19 cellular contexts compared by ENCODE assay signal in genomic region chr3:103966749-103967148, GRCh38.
A peak's percentile ranks its signal among the peaks of the same experiment; 100 is the strongest.
DNase-seq lines count a peak whose midpoint lies in the region; ATAC-seq and TF ChIP-seq lines count a peak whose summit lies in the region.
"Had no signal": no experiment of that assay in that cellular context is flagged by ENCODE, and none has a peak within 500 bp of the region (broad histone marks: within the 10 kb centered on the region; RNA-seq: fewer than 3 reads in every experiment).

No MANE protein-coding gene starts in this region.

- H3K27ac ChIP-seq in gastroesophageal sphincter = no peak overlapping the region
- H3K27ac ChIP-seq: 22Rv1; A549; BLaER1 treated with 17β-estradiol and CSF1 and Interleukin-3, amounts not matched to agents 10 nM and 100 nM; C4-2B had no signal

- no peaks in the 10 kb centered on the region for H3K4me1 Mint-ChIP-seq in stimulated activated naive CD8-positive, alpha-beta T cell treated with anti-CD3 and anti-CD28 coated beads, Interleukin-15, amount 100 ng/mL, for 72 hours
- H3K4me1 Mint-ChIP-seq in stimulated activated effector memory CD8-positive, alpha-beta T cell treated with anti-CD3 and anti-CD28 coated beads, Interleukin-12 subunit alpha, Interleukin-12 subunit beta, amount 100 ng/mL, for 72 hours = no peaks in the 10 kb centered on the region
- H3K4me1 Mint-ChIP-seq: B cell had no signal

- no peaks in the 10 kb centered on the region for H3K4me1 ChIP-seq in gastroesophageal sphincter
- H3K4me1 ChIP-seq: A549; BLaER1 treated with 17β-estradiol and CSF1 and Interleukin-3, amounts not matched to agents 10 nM and 100 nM had no signal

- H3K9me3 ChIP-seq in gastroesophageal sphincter = no peaks in the 10 kb centered on the region
- H3K9me3 ChIP-seq: A549; BLaER1 treated with 17β-estradiol and CSF1 and Interleukin-3, amounts not matched to agents 10 nM and 100 nM; Caco-2 had no signal

- H3K4me3 Mint-ChIP-seq in stimulated activated naive CD8-positive, alpha-beta T cell treated with anti-CD3 and anti-CD28 coated beads, Interleukin-15, amount 100 ng/mL, for 72 hours = no peak overlapping the region
- H3K4me3 Mint-ChIP-seq in stimulated activated effector memory CD8-positive, alpha-beta T cell treated with anti-CD3 and anti-CD28 coated beads, Interleukin-12 subunit alpha, Interleukin-12 subunit beta, amount 100 ng/mL, for 72 hours = no peak overlapping the region
- H3K4me3 Mint-ChIP-seq: B cell; CD4-positive, alpha-beta T cell; CD8-positive, alpha-beta T cell had no signal

- TF ChIP-seq POLR2A in gastroesophageal sphincter (IDR thresholded peaks at IDR 0.05) = no peak

- no peaks in the 10 kb centered on the region for H3K27me3 ChIP-seq in gastroesophageal sphincter
- H3K27me3 ChIP-seq: BLaER1 treated with 17β-estradiol and CSF1 and Interleukin-3, amounts not matched to agents 10 nM and 100 nM had no signal

- peaks cover 5 to 7% of the 10 kb centered on the region in 2 donors for H3K9me3 Mint-ChIP-seq in stimulated activated naive CD8-positive, alpha-beta T cell treated with anti-CD3 and anti-CD28 coated beads, Interleukin-15, amount 100 ng/mL, for 72 hours
- H3K9me3 Mint-ChIP-seq in stimulated activated effector memory CD8-positive, alpha-beta T cell treated with anti-CD3 and anti-CD28 coated beads, Interleukin-12 subunit alpha, Interleukin-12 subunit beta, amount 100 ng/mL, for 72 hours = peaks cover 9% of the 10 kb centered on the region
- H3K9me3 Mint-ChIP-seq: CD4-positive, alpha-beta T cell had no signal

- DNase-seq in stimulated activated naive CD8-positive, alpha-beta T cell treated with anti-CD3 and anti-CD28 coated beads, Interleukin-15, amount 100 ng/mL, for 72 hours = no peak
- DNase-seq in stimulated activated naive CD8-positive, alpha-beta T cell treated with anti-CD3 and anti-CD28 coated beads, Interleukin-15, Interleukin-2, amounts not matched to agents 100 U/mL and 50 U/mL, for 24 hours = no peak
- DNase-seq in islet precursor cell (peak; percentile 46), glomerular visceral epithelial cell (ENCODE audit: extremely low spot score) (no peak)
- DNase-seq in stimulated activated effector memory CD8-positive, alpha-beta T cell treated with anti-CD3 and anti-CD28 coated beads, Interleukin-12 subunit alpha, Interleukin-12 subunit beta, amount 100 ng/mL, for 72 hours (ENCODE audit: low spot score in 2 of 2) = no peak
- DNase-seq: AML-193; Caco-2; Calu3; CD4-positive, alpha-beta T cell; CD8-positive, alpha-beta T cell; DMS79 treated with DMSO at 0.1 percent for 48 hours; GF-D8 had no signal

- H3K36me3 Mint-ChIP-seq in stimulated activated effector memory CD8-positive, alpha-beta T cell treated with anti-CD3 and anti-CD28 coated beads, Interleukin-12 subunit alpha, Interleukin-12 subunit beta, amount 100 ng/mL, for 72 hours = no peaks in the 10 kb centered on the region
- H3K36me3 Mint-ChIP-seq: CD8-positive, alpha-beta T cell had no signal

- H3K4me3 ChIP-seq in gastroesophageal sphincter = no peak overlapping the region
- H3K4me3 ChIP-seq: A549; BLaER1 treated with 17β-estradiol and CSF1 and Interleukin-3, amounts not matched to agents 10 nM and 100 nM had no signal

- no peak for TF ChIP-seq EP300 in gastroesophageal sphincter (IDR thresholded peaks at IDR 0.05)

- no peaks in the 10 kb centered on the region for H3K36me3 ChIP-seq in gastroesophageal sphincter
- H3K36me3 ChIP-seq: BLaER1 treated with 17β-estradiol and CSF1 and Interleukin-3, amounts not matched to agents 10 nM and 100 nM had no signal

- no peaks in the 10 kb centered on the region for H3K27me3 Mint-ChIP-seq in stimulated activated naive CD8-positive, alpha-beta T cell treated with anti-CD3 and anti-CD28 coated beads, Interleukin-15, amount 100 ng/mL, for 72 hours
- H3K27me3 Mint-ChIP-seq: B cell; CD4-positive, alpha-beta T cell had no signal

- peak; percentile 33 for ATAC-seq in stimulated activated naive CD8-positive, alpha-beta T cell treated with anti-CD3 and anti-CD28 coated beads, Interleukin-15, amount 100 ng/mL, for 72 hours
- no peak for ATAC-seq in stimulated activated naive CD8-positive, alpha-beta T cell treated with anti-CD3 and anti-CD28 coated beads, Interleukin-15, Interleukin-2, amounts not matched to agents 100 U/mL and 50 U/mL, for 24 hours
- ATAC-seq in stimulated activated effector memory CD8-positive, alpha-beta T cell treated with anti-CD3 and anti-CD28 coated beads, Interleukin-12 subunit alpha, Interleukin-12 subunit beta, amount 100 ng/mL, for 72 hours = peak; percentile 55
- ATAC-seq in gastroesophageal sphincter = no peak
- no peak for ATAC-seq in GM19455 (IDR thresholded peaks at IDR 0.05; ENCODE audit: unreplicated experiment)
- ATAC-seq: A549; CD8-positive, alpha-beta T cell had no signal

- TF ChIP-seq CTCF in gastroesophageal sphincter (IDR thresholded peaks at IDR 0.05) = no peak

- H3K27ac Mint-ChIP-seq in stimulated activated naive CD8-positive, alpha-beta T cell treated with anti-CD3 and anti-CD28 coated beads, Interleukin-15, amount 100 ng/mL, for 72 hours = no peak overlapping the region
- H3K27ac Mint-ChIP-seq in stimulated activated effector memory CD8-positive, alpha-beta T cell treated with anti-CD3 and anti-CD28 coated beads, Interleukin-12 subunit alpha, Interleukin-12 subunit beta, amount 100 ng/mL, for 72 hours = no peak overlapping the region
- H3K27ac Mint-ChIP-seq: B cell; CD4-positive, alpha-beta T cell; CD8-positive, alpha-beta T cell had no signal

- WGBS in gastroesophageal sphincter (ENCODE audit: low coverage in 1 of 2), 2 donors = no CpG with 5 or more reads among the region's 3 CpGs

Comparison
In these comparisons a context has a peak if more than half of its experiments do, and no peak if none do; other contexts are left out.
1. ATAC-seq: peak in stimulated activated naive CD8-positive, alpha-beta T cell treated with anti-CD3 and anti-CD28 coated beads, Interleukin-15, amount 100 ng/mL, for 72 hours (single experiment) and stimulated activated effector memory CD8-positive, alpha-beta T cell treated with anti-CD3 and anti-CD28 coated beads, Interleukin-12 subunit alpha, Interleukin-12 subunit beta, amount 100 ng/mL, for 72 hours (single experiment); none in stimulated activated naive CD8-positive, alpha-beta T cell treated with anti-CD3 and anti-CD28 coated beads, Interleukin-15, Interleukin-2, amounts not matched to agents 100 U/mL and 50 U/mL, for 24 hours (single experiment), gastroesophageal sphincter (single experiment) and GM19455 (single experiment).